In genomic region chr19:11437955-11438354, GRCh38 we compare ENCODE assay signal across 19 cellular contexts. TPM values are rescaled to one million over a fixed set of nuclear protein-coding genes. Genes with fewer than 3 reads are reported as not detected.
DNase-seq lines count a peak whose midpoint lies in the region; ATAC-seq, FAIRE-seq and TF ChIP-seq lines count a peak whose summit lies in the region.
"Had no signal": no experiment of that assay in that cellular context is flagged by ENCODE, and none has a peak within 500 bp of the region (broad histone marks: within the 10 kb centered on the region; RNA-seq: fewer than 3 reads in every experiment).

No MANE protein-coding gene starts in this region.

- H3K4ac ChIP-seq in neuronal stem cell (ENCODE audit: low read length), result no peak overlapping the region

- no peaks in the 10 kb centered on the region for H3K9me2 ChIP-seq in Karpas-422 (replicated peaks; ENCODE audit: insufficient read depth, low read length)

- H3K9me3 Mint-ChIP-seq in activated T-cell treated with anti-CD3 and anti-CD28 coated beads, Interleukin-2, amount 50 U/mL, for 4 hours, result no peaks in the 10 kb centered on the region
- H3K9me3 Mint-ChIP-seq in astrocyte (ENCODE audit: unreplicated experiment), result no peaks in the 10 kb centered on the region
- no peaks in the 10 kb centered on the region for H3K9me3 Mint-ChIP-seq in CD8-positive, alpha-beta T cell

- peak overlapping the region; percentile 19 for H2BK12ac ChIP-seq in neuronal stem cell (ENCODE audit: low read length)

- H3K9me3 ChIP-seq in Karpas-422 (ENCODE audit: low read length) (no peaks in the 10 kb centered on the region), astrocyte (ENCODE audit: insufficient read depth, low read depth, low read length) (no peaks in the 10 kb centered on the region), neuronal stem cell (replicated peaks in 1 of 2; ENCODE audit: control insufficient read depth in 2 of 2, insufficient read depth in 1 of 2, low read depth in 1 of 2, low read length in 2 of 2) (no peaks in the 10 kb centered on the region), upper lobe of right lung (no peaks in the 10 kb centered on the region)
- no peaks in the 10 kb centered on the region for H3K9me3 ChIP-seq in CD8-positive, alpha-beta T cell (ENCODE audit: low read length)
- H3K9me3 ChIP-seq: MG63, thyroid gland had no signal

- peak overlapping the region; percentile 23 for H3K4me2 ChIP-seq in Karpas-422 (ENCODE audit: low read depth, low read length, poor library complexity, severe bottlenecking)
- no peak overlapping the region for H3K4me2 ChIP-seq in astrocyte (ENCODE audit: low read length)
- no peak overlapping the region for H3K4me2 ChIP-seq in neuronal stem cell (ENCODE audit: insufficient read depth, low read length, poor library complexity, severe bottlenecking)

- peaks cover 24% of the 10 kb centered on the region for H3K4me1 ChIP-seq in Karpas-422 (ENCODE audit: low read length)
- peaks cover 14% of the 10 kb centered on the region for H3K4me1 ChIP-seq in astrocyte (ENCODE audit: insufficient read depth, low read length)
- peaks cover 10% of the 10 kb centered on the region in 2 donors for H3K4me1 ChIP-seq in neuronal stem cell (ENCODE audit: control insufficient read depth in 2 of 2, insufficient read depth in 1 of 2, low read depth in 1 of 2, low read length in 2 of 2)
- peaks cover 11% of the 10 kb centered on the region for H3K4me1 ChIP-seq in upper lobe of right lung
- H3K4me1 ChIP-seq in CD8-positive, alpha-beta T cell (ENCODE audit: insufficient read depth, low read length), result peaks cover 16% of the 10 kb centered on the region

- H3K79me2 ChIP-seq in Karpas-422 (ENCODE audit: low read length), result peaks cover 28% of the 10 kb centered on the region
- peaks cover 24% of the 10 kb centered on the region for H3K79me2 ChIP-seq in astrocyte (ENCODE audit: insufficient read depth, low read length)

- FAIRE-seq in astrocyte (lab: Jason Lieb, UNC), result no peak
- FAIRE-seq: D721Med, RCC 7860 had no signal

- H4K20me1 ChIP-seq in Karpas-422 (ENCODE audit: insufficient read depth, low read depth, low read length), result peaks cover 5% of the 10 kb centered on the region; the same call in 1 of the 2 replicates
- peaks cover 28% of the 10 kb centered on the region for H4K20me1 ChIP-seq in astrocyte (ENCODE audit: insufficient read depth, low read length)

- ATAC-seq in activated T-cell treated with anti-CD3 and anti-CD28 coated beads, Interleukin-2, amount 50 U/mL, for 4 hours, result no peak
- no peak for ATAC-seq in upper lobe of right lung
- ATAC-seq in CD8-positive, alpha-beta T cell, result no peak
- ATAC-seq: left ventricle myocardium superior had no signal

- H2AFZ ChIP-seq in Karpas-422 (ENCODE audit: low read length) (no peak overlapping the region), astrocyte (ENCODE audit: low read depth, low read length) (no peak overlapping the region), neuronal stem cell (ENCODE audit: low read length) (no peak overlapping the region)
- H2AFZ ChIP-seq: GM23248 had no signal

- H3K27ac Mint-ChIP-seq in astrocyte (ENCODE audit: unreplicated experiment), result no peak overlapping the region
- H3K27ac Mint-ChIP-seq in CD8-positive, alpha-beta T cell, result no peak overlapping the region

- H2BK15ac ChIP-seq in neuronal stem cell (ENCODE audit: low read length), result no peak overlapping the region

- no peak overlapping the region for H2BK120ac ChIP-seq in neuronal stem cell (ENCODE audit: low read depth, low read length)

- no peak overlapping the region for H3K27ac ChIP-seq in Karpas-422 (ENCODE audit: low read length)
- no peak overlapping the region for H3K27ac ChIP-seq in astrocyte (ENCODE audit: low read depth, low read length)
- no peak overlapping the region for H3K27ac ChIP-seq in neuronal stem cell (replicated peaks; ENCODE audit: low read length)
- no peak overlapping the region for H3K27ac ChIP-seq in upper lobe of right lung
- no peak overlapping the region for H3K27ac ChIP-seq in CD8-positive, alpha-beta T cell (ENCODE audit: low read depth, low read length)
- H3K27ac ChIP-seq: GM23248, thyroid gland had no signal

- H3K4me3 Mint-ChIP-seq in activated T-cell treated with anti-CD3 and anti-CD28 coated beads, Interleukin-2, amount 50 U/mL, for 4 hours, result peak overlapping the region; percentile 100
- peak overlapping the region; percentile 100 for H3K4me3 Mint-ChIP-seq in astrocyte (ENCODE audit: unreplicated experiment)
- H3K4me3 Mint-ChIP-seq in CD8-positive, alpha-beta T cell, result no peak overlapping the region

- no CpG with 5 or more reads among the region's 9 CpGs for WGBS in neuronal stem cell (ENCODE audit: extremely low coverage in 2 of 2, insufficient read length in 2 of 2, insufficient replicate concordance in 1 of 2), 2 donors

- H3K27me3 ChIP-seq in Karpas-422 (ENCODE audit: low read length) (no peaks in the 10 kb centered on the region), astrocyte (ENCODE audit: insufficient read depth, low read length) (no peaks in the 10 kb centered on the region), neuronal stem cell (ENCODE audit: control insufficient read depth in 3 of 3, insufficient read depth in 3 of 3, low read depth in 1 of 3, low read length in 3 of 3) (no peaks in the 10 kb centered on the region), upper lobe of right lung (no peaks in the 10 kb centered on the region)
- H3K27me3 ChIP-seq in CD8-positive, alpha-beta T cell (ENCODE audit: insufficient read depth, low read length), result no peaks in the 10 kb centered on the region
- H3K27me3 ChIP-seq: MG63, thyroid gland had no signal

- no peak for DNase-seq in activated T-cell treated with anti-CD3 and anti-CD28 coated beads, Interleukin-2, amount 50 U/mL, for 4 hours
- no peak for DNase-seq in activated T-cell treated with anti-CD3 and anti-CD28 coated beads, Interleukin-2, amount 50 U/mL, for 1 hour
- DNase-seq in Karpas-422 (no peak), astrocyte (ENCODE audit: low read depth) (no peak), neuronal stem cell (ENCODE audit: low spot score) (no peak), upper lobe of right lung (no peak)
- DNase-seq in effector CD8-positive, alpha-beta T cell (lab: John Stamatoyannopoulos, UW), result no peak
- DNase-seq in CD8-positive, alpha-beta T cell, result no peak
- DNase-seq: activated effector memory CD4-positive, alpha-beta T cell treated with anti-CD3 and anti-CD28 coated beads, Interleukin-2, amount 50 U/mL, for 16 hours; left ventricle myocardium superior; MG63; NCI-H2081; NCI-H526 treated with DMSO at 0.1 percent for 48 hours; thyroid gland had no signal

- no peak overlapping the region for H4K91ac ChIP-seq in neuronal stem cell (ENCODE audit: low read depth, low read length, poor library complexity)

- H3K79me1 ChIP-seq in neuronal stem cell (ENCODE audit: low read depth, low read length), result peaks cover 12% of the 10 kb centered on the region

- peak overlapping the region; percentile 48 for H2BK5ac ChIP-seq in neuronal stem cell (ENCODE audit: low read length)

- CTCF ChIA-PET in CD8-positive, alpha-beta T cell (lab: Charles Lee), result interaction anchor here (0.9 kb wide), 1 partner anchor 57 kb away, joined by 3 read pairs; no protein-coding TSS in a partner anchor

- H3K23ac ChIP-seq in neuronal stem cell (ENCODE audit: low read depth, low read length, poor library complexity), result no peak overlapping the region

- peak overlapping the region; percentile 40 for H3K9ac ChIP-seq in Karpas-422 (ENCODE audit: low read length)
- H3K9ac ChIP-seq in astrocyte (ENCODE audit: low read length), result no peak overlapping the region
- H3K9ac ChIP-seq in neuronal stem cell (ENCODE audit: low read depth, low read length, poor library complexity), result peak overlapping the region; percentile 68
- H3K9ac ChIP-seq: GM23248 had no signal

- H3K36me3 ChIP-seq in Karpas-422 (ENCODE audit: insufficient read depth, low read length), result peaks cover 22% of the 10 kb centered on the region; the same call in 1 of the 2 replicates
- peaks cover 23% of the 10 kb centered on the region for H3K36me3 ChIP-seq in astrocyte (ENCODE audit: insufficient read depth, low read length)
- H3K36me3 ChIP-seq in neuronal stem cell (replicated peaks in 1 of 2; ENCODE audit: control insufficient read depth in 2 of 2, insufficient read depth in 2 of 2, low read length in 2 of 2), result peaks cover 40 to 66% of the 10 kb centered on the region in 2 donors
- peaks cover 63% of the 10 kb centered on the region for H3K36me3 ChIP-seq in upper lobe of right lung
- peaks cover 19% of the 10 kb centered on the region for H3K36me3 ChIP-seq in CD8-positive, alpha-beta T cell (ENCODE audit: insufficient read depth, low read length)

- H4K8ac ChIP-seq in neuronal stem cell (ENCODE audit: low read depth, low read length), result peak overlapping the region; percentile 2

- POLR2A ChIA-PET in CD8-positive, alpha-beta T cell (lab: Charles Lee), result no interaction called here

- H2AK5ac ChIP-seq in neuronal stem cell (ENCODE audit: low read depth, low read length), result no peak overlapping the region

- intact Hi-C loops in upper lobe of right lung (cut with DNase I), result no loop called here
- intact Hi-C loops in CD8-positive, alpha-beta T cell (cut with DNase I, micrococcal nuclease), result no loop called here

- H3K27me3 Mint-ChIP-seq in activated T-cell treated with anti-CD3 and anti-CD28 coated beads, Interleukin-2, amount 50 U/mL, for 4 hours (ENCODE audit: low read depth), result no peaks in the 10 kb centered on the region
- no peaks in the 10 kb centered on the region for H3K27me3 Mint-ChIP-seq in astrocyte (ENCODE audit: low read depth, unreplicated experiment)
- no peaks in the 10 kb centered on the region for H3K27me3 Mint-ChIP-seq in CD8-positive, alpha-beta T cell (ENCODE audit: low read depth)

- no peak overlapping the region for H3K14ac ChIP-seq in neuronal stem cell (ENCODE audit: low read length)

- no peak for TF ChIP-seq CTCF in astrocyte (IDR thresholded peaks at IDR 0.05; ENCODE audit: insufficient read depth, low read depth, low read length)
- no peak for TF ChIP-seq CTCF in upper lobe of right lung (IDR thresholded peaks at IDR 0.05)
- no peak for TF ChIP-seq CTCF in CD8-positive, alpha-beta T cell (IDR thresholded peaks at IDR 0.05)

- H3K36me3 Mint-ChIP-seq in activated T-cell treated with anti-CD3 and anti-CD28 coated beads, Interleukin-2, amount 50 U/mL, for 4 hours (ENCODE audit: insufficient read depth), result peaks cover 21% of the 10 kb centered on the region
- peaks cover 11% of the 10 kb centered on the region for H3K36me3 Mint-ChIP-seq in astrocyte (ENCODE audit: low read depth, unreplicated experiment)
- peaks cover 53% of the 10 kb centered on the region for H3K36me3 Mint-ChIP-seq in CD8-positive, alpha-beta T cell

- H3K4me3 ChIP-seq in Karpas-422 (ENCODE audit: low read length) (no peak overlapping the region), astrocyte (ENCODE audit: insufficient read depth, low read depth, low read length) (no peak overlapping the region), neuronal stem cell (ENCODE audit: low read length in 2 of 2) (no peak overlapping the region), upper lobe of right lung (no peak overlapping the region)
- H3K4me3 ChIP-seq in CD8-positive, alpha-beta T cell (ENCODE audit: low read depth, low read length), result no peak overlapping the region
- H3K4me3 ChIP-seq: GM23248, MG63, thyroid gland had no signal

- H3K4me1 Mint-ChIP-seq in activated T-cell treated with anti-CD3 and anti-CD28 coated beads, Interleukin-2, amount 50 U/mL, for 4 hours (ENCODE audit: low read depth), result peaks cover 22% of the 10 kb centered on the region
- H3K4me1 Mint-ChIP-seq in astrocyte (ENCODE audit: low read depth, unreplicated experiment), result peaks cover 3% of the 10 kb centered on the region
- peaks cover 27% of the 10 kb centered on the region for H3K4me1 Mint-ChIP-seq in CD8-positive, alpha-beta T cell (ENCODE audit: low read depth)

- H3K18ac ChIP-seq in neuronal stem cell (ENCODE audit: low read length), result no peak overlapping the region

RNA-seq across cellular contexts. Expression of gene PRKCSH, which starts 2.5 kb away (rescaled TPM):
- total RNA-seq in activated T-cell treated with anti-CD3 and anti-CD28 coated beads, Interleukin-2, amount 50 U/mL, for 4 hours, result 100 to 1,000 TPM; 273 to 327 (median 319) TPM
- total RNA-seq in Karpas-422 (2014; rRNA removed; shearing (Covaris generic); ENCODE audit: low replicate concordance), result 77.3 and 90.4 TPM in 2 replicates
- total RNA-seq in astrocyte (405 and 431 TPM in 2 replicates), upper lobe of right lung (293 TPM)
- polyA plus RNA-seq in neuronal stem cell (2013, experiment 1 of 2), result 199 TPM
- polyA plus RNA-seq in neuronal stem cell (2013, experiment 2 of 2), result 201 TPM
- 100 to 1,000 TPM; 253 to 255 TPM for total RNA-seq in CD8-positive, alpha-beta T cell

RNA-seq across cellular contexts. Expression of gene ODAD3, which starts 3.0 kb away (rescaled TPM):
- under 1 TPM in 1 of 3 donors, not detected in 2; 0.11 TPM for total RNA-seq in activated T-cell treated with anti-CD3 and anti-CD28 coated beads, Interleukin-2, amount 50 U/mL, for 4 hours
- total RNA-seq in Karpas-422 (2014; rRNA removed; shearing (Covaris generic); ENCODE audit: low replicate concordance), result 0.32 TPM in 1 of 2 replicates, not detected in the other
- total RNA-seq in astrocyte, result 0.62 and 0.66 TPM in 2 replicates
- polyA plus RNA-seq in neuronal stem cell (2013, experiment 1 of 2), result 0.91 TPM
- 1.2 TPM for polyA plus RNA-seq in neuronal stem cell (2013, experiment 2 of 2)
- 0.49 TPM for total RNA-seq in upper lobe of right lung
- total RNA-seq in CD8-positive, alpha-beta T cell, result not detected

RNA-seq across cellular contexts. Expression of gene RGL3, which starts 18.8 kb away (rescaled TPM):
- total RNA-seq in activated T-cell treated with anti-CD3 and anti-CD28 coated beads, Interleukin-2, amount 50 U/mL, for 4 hours, result under 1 TPM in 2 of 3 donors, not detected in 1; 0.29 to 0.51 TPM
- 2.5 TPM in 1 of 2 replicates, not detected in the other for total RNA-seq in Karpas-422 (2014; rRNA removed; shearing (Covaris generic); ENCODE audit: low replicate concordance)
- total RNA-seq in astrocyte (1.3 and 3.6 TPM in 2 replicates), upper lobe of right lung (54.6 TPM)
- 0.66 TPM for polyA plus RNA-seq in neuronal stem cell (2013, experiment 1 of 2)
- 0.51 TPM for polyA plus RNA-seq in neuronal stem cell (2013, experiment 2 of 2)
- not detected for total RNA-seq in CD8-positive, alpha-beta T cell
- total RNA-seq: HT1080 had no signal

RNA-seq across cellular contexts. Expression of gene ELAVL3, which starts 42.9 kb away (rescaled TPM):
- total RNA-seq in activated T-cell treated with anti-CD3 and anti-CD28 coated beads, Interleukin-2, amount 50 U/mL, for 4 hours, result under 1 TPM in 1 of 3 donors, not detected in 2; 0.19 TPM
- not detected in 2 replicates for total RNA-seq in Karpas-422 (2014; rRNA removed; shearing (Covaris generic); ENCODE audit: low replicate concordance)
- total RNA-seq in astrocyte, result not detected in 2 replicates
- polyA plus RNA-seq in neuronal stem cell (2013, experiment 1 of 2), result 0.98 TPM
- polyA plus RNA-seq in neuronal stem cell (2013, experiment 2 of 2), result 0.86 TPM
- not detected for total RNA-seq in upper lobe of right lung
- total RNA-seq in CD8-positive, alpha-beta T cell, result under 1 TPM in 1 of 2 experiments, not detected in 1; 0.08 TPM
- total RNA-seq: GM23248, HT1080, thyroid gland had no signal
- polyA plus RNA-seq: AG04450, GM23248 had no signal

RNA-seq across cellular contexts. Expression of gene EPOR, which starts 53.8 kb away (rescaled TPM):
- total RNA-seq in activated T-cell treated with anti-CD3 and anti-CD28 coated beads, Interleukin-2, amount 50 U/mL, for 4 hours, result 1 to 10 TPM; 1.8 to 2.0 (median 1.8) TPM
- 8.5 and 16.7 TPM in 2 replicates for total RNA-seq in Karpas-422 (2014; rRNA removed; shearing (Covaris generic); ENCODE audit: low replicate concordance)
- total RNA-seq in astrocyte (4.4 and 4.7 TPM in 2 replicates), upper lobe of right lung (20.4 TPM)
- polyA plus RNA-seq in neuronal stem cell (2013, experiment 1 of 2), result 3.7 TPM
- 3.4 TPM for polyA plus RNA-seq in neuronal stem cell (2013, experiment 2 of 2)
- total RNA-seq in CD8-positive, alpha-beta T cell, result 1 to 10 TPM; 9.1 to 9.5 TPM

Comparison
In these comparisons a context has a peak if more than half of its experiments do, and no peak if none do; other contexts are left out.
1. RNA of gene RGL3, which starts 18.8 kb away (total RNA-seq): 54.6 TPM in upper lobe of right lung (single experiment); 1.3 to 3.6 TPM in astrocyte, 0.29 to 0.51 TPM in activated T-cell treated with anti-CD3 and anti-CD28 coated beads, Interleukin-2, amount 50 U/mL, for 4 hours, 2.5 TPM in Karpas-422 and not detected in CD8-positive, alpha-beta T cell; every median in the first group is over 10 times any median in the second.